ENCODE assay signal across 19 cellular contexts in genomic region chr2:191860760-191861466, GRCh38. TPM values are rescaled to one million over a fixed set of nuclear protein-coding genes. Genes with fewer than 3 reads are reported as not detected.
DNase-seq lines count a peak whose midpoint lies in the region; ATAC-seq, FAIRE-seq and TF ChIP-seq lines count a peak whose summit lies in the region.
"Had no signal": no experiment of that assay in that cellular context is flagged by ENCODE, and none has a peak within 500 bp of the region (broad histone marks: within the 10 kb centered on the region; RNA-seq: fewer than 3 reads in every experiment).

No MANE protein-coding gene starts in this region.

- H3K9me3 ChIP-seq in mammary epithelial cell (replicated peaks; ENCODE audit: insufficient read depth, low read length) (no peaks in the 10 kb centered on the region), K562 (replicated peaks; ENCODE audit: control insufficient read depth, insufficient read depth, low read depth, low read length) (no peaks in the 10 kb centered on the region)

- H3K27me3 Mint-ChIP-seq in MCF 10A (ENCODE audit: insufficient read depth, unreplicated experiment): no peaks in the 10 kb centered on the region
- no peaks in the 10 kb centered on the region for H3K27me3 Mint-ChIP-seq in nephron (ENCODE audit: low read depth)
- H3K27me3 Mint-ChIP-seq: B cell had no signal

- H3K4me3 ChIP-seq in mammary epithelial cell (replicated peaks in 1 of 3; ENCODE audit: insufficient read depth in 1 of 3, low read depth in 2 of 3, low read length in 3 of 3) (no peak overlapping the region), K562 (no peak overlapping the region)
- H3K4me3 ChIP-seq: GM23248 had no signal

- no peak for ATAC-seq in K562
- no peak for ATAC-seq in GM19023 (IDR thresholded peaks at IDR 0.05; ENCODE audit: unreplicated experiment)

- dilution Hi-C loops in mammary epithelial cell (cut with HindIII; ENCODE audit: low sequenced_read_pairs): no loop called here

- 57% methylated on average over 1 of the region's 1 CpG for WGBS in mammary epithelial cell (ENCODE audit: low coverage, missing lambda C conversion rate)
- WGBS in K562 (ENCODE audit: insufficient coverage, low coverage, missing lambda C conversion rate): 100% methylated on average over 1 of the region's 1 CpG

- no peaks in the 10 kb centered on the region for H4K20me1 ChIP-seq in mammary epithelial cell (ENCODE audit: insufficient read depth, low read length)
- H4K20me1 ChIP-seq in K562 (replicated peaks; ENCODE audit: control insufficient read depth, insufficient read depth, low read length): no peaks in the 10 kb centered on the region

- H3K36me3 ChIP-seq in mammary epithelial cell (ENCODE audit: insufficient read depth, low read length): no peaks in the 10 kb centered on the region
- peaks cover 6% of the 10 kb centered on the region; the same call in 1 of the 3 replicates for H3K36me3 ChIP-seq in K562 (ENCODE audit: control insufficient read depth, insufficient read depth, low read length)

- POLR2A ChIA-PET in MCF 10A (lab: Yijun Ruan, JAX): interaction anchor here (1.2 to 2.8 kb wide), 3 partner anchors 8 to 14 kb away, joined by 3 to 27 read pairs (median 5); partner anchors contain the start of gene CAVIN2
- POLR2A ChIA-PET in K562 (lab: Yijun Ruan, JAX): no interaction called here

- TF ChIP-seq CTCF in MCF 10A (IDR thresholded peaks at IDR 0.05; ENCODE audit: unreplicated experiment): no peak
- no peak for TF ChIP-seq CTCF in mammary epithelial cell (conservative IDR thresholded peaks at IDR 0.05 in 1 of 2, IDR thresholded peaks at IDR 0.05 in 1 of 2; ENCODE audit: extremely low read depth in 1 of 2, insufficient read depth in 1 of 2, low read depth in 1 of 2, low read length in 2 of 2)
- no peak for TF ChIP-seq CTCF in K562 (IDR thresholded peaks at IDR 0.05 in 2 of 3, conservative IDR thresholded peaks at IDR 0.05 in 1 of 3; ENCODE audit: insufficient read depth in 2 of 3, low read depth in 1 of 3, low read length in 3 of 3)
- no peak for TF ChIP-seq CTCF in nephron (IDR thresholded peaks at IDR 0.05; ENCODE audit: unreplicated experiment in 3 of 3)

- TF ChIP-seq EP300 in K562 (IDR thresholded peaks at IDR 0.05; ENCODE audit: low read length): no peak

- H3K27me3 ChIP-seq in mammary epithelial cell (ENCODE audit: insufficient read depth, low read length): no peaks in the 10 kb centered on the region
- no peaks in the 10 kb centered on the region for H3K27me3 ChIP-seq in K562 (ENCODE audit: control insufficient read depth in 2 of 2, insufficient read depth in 2 of 2, low read length in 2 of 2)

- H3K4me1 Mint-ChIP-seq in MCF 10A (ENCODE audit: insufficient read depth, unreplicated experiment) (peaks cover 36% of the 10 kb centered on the region), nephron (peaks cover 34% of the 10 kb centered on the region)
- H3K4me1 Mint-ChIP-seq: B cell had no signal

- no peaks in the 10 kb centered on the region for H3K9me1 ChIP-seq in K562 (ENCODE audit: control insufficient read depth, insufficient read depth, low read length)

- H3K4me3 Mint-ChIP-seq in MCF 10A (ENCODE audit: unreplicated experiment): no peak overlapping the region
- H3K4me3 Mint-ChIP-seq in nephron: no peak overlapping the region
- H3K4me3 Mint-ChIP-seq: B cell had no signal

- intact Hi-C loops in MCF 10A (cut with micrococcal nuclease): no loop called here
- intact Hi-C loops in mammary epithelial cell (cut with micrococcal nuclease): no loop called here
- intact Hi-C loops in K562 (cut with micrococcal nuclease): loop anchor here (10.0 kb wide), 1 partner anchor 164 kb away; no protein-coding TSS in a partner anchor

- H3K36me3 Mint-ChIP-seq in MCF 10A (ENCODE audit: insufficient read depth, unreplicated experiment) (no peaks in the 10 kb centered on the region), nephron (ENCODE audit: low read depth) (no peaks in the 10 kb centered on the region)

- in situ Hi-C loops in mammary epithelial cell (cut with MboI; ENCODE audit: low sequenced_read_pairs in 2 of 2) (no loop called here), K562 (cut with MboI) (no loop called here)

- CTCF ChIA-PET in MCF 10A (lab: Yijun Ruan, JAX) (interaction anchor here (0.7 to 2.4 kb wide), 6 partner anchors 10 to 301 kb away, joined by 3 to 14 read pairs (median 3); no protein-coding TSS in a partner anchor), mammary epithelial cell (lab: Charles Lee; ENCODE audit: low non-redundant PET) (no interaction called here), K562 (lab: Yijun Ruan, JAX; ENCODE audit: low intra/inter-chr PET ratio) (no interaction called here)

- TF ChIP-seq RAD21 in K562 (CRISPR knock-in tag; conservative IDR thresholded peaks at IDR 0.05 in 1 of 2, IDR thresholded peaks at IDR 0.05 in 1 of 2): no peak

- H3K4me2 ChIP-seq in mammary epithelial cell (ENCODE audit: insufficient read depth, low read depth, low read length) (no peak overlapping the region), K562 (ENCODE audit: insufficient read depth, low read length) (no peak overlapping the region)

- H3K9me3 Mint-ChIP-seq in MCF 10A (ENCODE audit: unreplicated experiment) (peaks cover 6% of the 10 kb centered on the region), nephron (peaks cover 4% of the 10 kb centered on the region)

- H3K9ac ChIP-seq in mammary epithelial cell (ENCODE audit: insufficient read depth, low read length) (no peak overlapping the region), K562 (ENCODE audit: insufficient read depth in 1 of 2, low read depth in 2 of 2, low read length in 2 of 2) (no peak overlapping the region)
- H3K9ac ChIP-seq: GM23248 had no signal

- peaks cover 44% of the 10 kb centered on the region for H3K4me1 ChIP-seq in mammary epithelial cell (ENCODE audit: insufficient read depth, low read length)
- H3K4me1 ChIP-seq in K562 (replicated peaks in 1 of 2; ENCODE audit: control insufficient read depth in 2 of 2, insufficient read depth in 2 of 2, low read length in 2 of 2): peaks cover 0 to 22% of the 10 kb centered on the region in 2 experiments; a peak in 2 of 5 replicates

- no peak for TF ChIP-seq POLR2A in K562 (conservative IDR thresholded peaks at IDR 0.05)

- H3K79me2 ChIP-seq in mammary epithelial cell (ENCODE audit: insufficient read depth, low read length) (no peaks in the 10 kb centered on the region), K562 (ENCODE audit: control insufficient read depth, insufficient read depth, low read length) (peaks cover 29% of the 10 kb centered on the region)

- FAIRE-seq in K562 (lab: Jason Lieb, UNC): no peak
- FAIRE-seq in urothelium cell line (lab: Jason Lieb, UNC): no peak
- FAIRE-seq: GM19239 had no signal

- H3K27ac Mint-ChIP-seq in MCF 10A (ENCODE audit: low read depth, unreplicated experiment): peak overlapping the region; percentile 67
- peak overlapping the region in 2 of 3 experiments; percentile 3 to 34 for H3K27ac Mint-ChIP-seq in nephron
- H3K27ac Mint-ChIP-seq: B cell had no signal

- DNase-seq in MCF 10A (ENCODE audit: unreplicated experiment) (no peak), mammary epithelial cell (no peak), K562 (ENCODE audit: extremely low read depth in 1 of 4, low spot score in 3 of 4) (no peak), putamen (ENCODE audit: low spot score) (peak; percentile 36), urothelium cell line (ENCODE audit: low spot score) (no peak), amniotic stem cell (lab: John Stamatoyannopoulos, UW) (no peak)
- DNase-seq: COR-L47, GDM1, GM23248, HCEC 1CT, KBM-7, NCI-H187 treated with DMSO at 0.1 percent for 48 hours, NCI-H345, NCI-H524 treated with DMSO at 0.1 percent for 48 hours had no signal

- no peak overlapping the region for H2AFZ ChIP-seq in mammary epithelial cell (ENCODE audit: low read depth, low read length)
- 0 out of 2 replicates have a peak overlapping the region, but pooled peaks have one; percentile 32 for H2AFZ ChIP-seq in K562 (ENCODE audit: low read depth, low read length)
- H2AFZ ChIP-seq: GM23248 had no signal

- no TSS peak for BruUV-seq in MCF 10A (replicated peaks; lab: Mats Ljungman, UMichigan)
- BruUV-seq in mammary epithelial cell (replicated peaks; lab: Mats Ljungman, UMichigan): no TSS peak
- no TSS peak for BruUV-seq in K562 (replicated peaks; lab: Mats Ljungman, UMichigan)

- H3K27ac ChIP-seq in mammary epithelial cell (ENCODE audit: insufficient read depth, low read depth, low read length) (no peak overlapping the region), K562 (ENCODE audit: extremely low read depth, low read depth, low read length) (no peak overlapping the region)
- H3K27ac ChIP-seq: GM23248 had no signal

RNA-seq across cellular contexts. Expression of gene CAVIN2, which starts 14.0 kb away (rescaled TPM):
- total RNA-seq in MCF 10A (2022) (14.7 and 16.4 TPM in 2 replicates), mammary epithelial cell (10 to 100 TPM in 1 of 2 donors, 1 to 10 TPM in 1; 9.4 to 10.2 TPM), K562 (2014; rRNA removed) (65.1 and 71.8 TPM in 2 replicates), K562 (2014; rRNA removed; fragmentation: Illumina TruSeq; extraction: Trizol) (81.0 and 86.4 TPM in 2 replicates), K562 (2015; rRNA removed; fragmentation: Illumina TruSeq; extraction: Trizol) (87.7 and 92.4 TPM in 2 replicates), K562 (2021) (70.5 and 74.6 TPM in 2 replicates)
- polyA plus RNA-seq in mammary epithelial cell (20.7 TPM), K562 (2011; rRNA removed) (29.3 and 43.5 TPM in 2 replicates), K562 (2014; fragmentation: Illumina TruSeq; extraction: Trizol) (66.6 and 73.8 TPM in 2 replicates), K562 (2014; fragmentation: Nextera tagmentation; extraction: Ambion mirVana) (10 to 100 TPM; 20.6 to 31.5 TPM), K562 (2014; rRNA removed) (63.4 and 69.0 TPM in 2 replicates)
- polyA minus RNA-seq in mammary epithelial cell: 16.0 TPM
- total RNA-seq in K562 (2011; cell fraction: chromatin; rRNA removed; ENCODE audit: low replicate concordance): 11.7 and 16.8 TPM in 2 replicates
- total RNA-seq in K562 (2011; cell fraction: nucleolus; rRNA removed): 12.2 and 13.9 TPM in 2 replicates
- 12.6 and 12.7 TPM in 2 replicates for total RNA-seq in K562 (2011; cell fraction: nucleoplasm; rRNA removed)
- 22.5 and 40.5 TPM in 2 replicates for polyA plus RNA-seq in K562 (2011; cell fraction: cytosol; rRNA removed)
- polyA plus RNA-seq in K562 (2011; cell fraction: nucleus; rRNA removed): 14.2 and 19.0 TPM in 2 replicates
- polyA plus RNA-seq in K562 (2012): 44.5 and 64.1 TPM in 2 replicates
- 31.3 and 39.1 TPM in 2 replicates for polyA minus RNA-seq in K562 (2011; rRNA and poly(A)+ RNA removed)
- 23.3 and 34.4 TPM in 2 replicates for polyA minus RNA-seq in K562 (2011; cell fraction: cytosol; rRNA and poly(A)+ RNA removed)
- polyA minus RNA-seq in K562 (2011; cell fraction: nucleus; rRNA and poly(A)+ RNA removed): 26.5 and 38.9 TPM in 2 replicates
- total RNA-seq: B cell, RPMI7951 had no signal
